Comparison of ENCODE assay signal across 9 cellular contexts in genomic region chr1:119372493-119373086, GRCh38. TPM values are rescaled to one million over a fixed set of nuclear protein-coding genes. Genes with fewer than 3 reads are reported as not detected.
DNase-seq lines count a peak whose midpoint lies in the region; ATAC-seq, FAIRE-seq and TF ChIP-seq lines count a peak whose summit lies in the region.
"Had no signal": no experiment of that assay in that cellular context is flagged by ENCODE, and none has a peak within 500 bp of the region (broad histone marks: within the 10 kb centered on the region; RNA-seq: fewer than 3 reads in every experiment).

No MANE protein-coding gene starts in this region.

- FAIRE-seq in small intestine (lab: Jason Lieb, UNC), result no peak

- H3K27me3 ChIP-seq in colonic mucosa (no peaks in the 10 kb centered on the region), small intestine (ENCODE audit: control insufficient read depth in 2 of 2, insufficient read depth in 2 of 2, low read length in 2 of 2) (no peaks in the 10 kb centered on the region)
- H3K27me3 ChIP-seq in effector memory CD4-positive, alpha-beta T cell (replicated peaks; ENCODE audit: control insufficient read depth, insufficient read depth, low read length, poor library complexity, severe bottlenecking), result no peaks in the 10 kb centered on the region

- DNase-seq in GM12865 (ENCODE audit: low read depth) (peak; percentile 78), LNCaP clone FGC (ENCODE audit: low read depth) (peak; percentile 97), colonic mucosa (peak; percentile 63), small intestine (peak; percentile 59), hypothalamus (lab: John Stamatoyannopoulos, UW) (no peak)
- no peak for DNase-seq in effector memory CD4-positive, alpha-beta T cell
- no peak for DNase-seq in activated effector memory CD4-positive, alpha-beta T cell treated with Interleukin-2 at 50 U/mL for 16 hours

- intact Hi-C loops in colonic mucosa (cut with DNase I), result loop anchor here (5.0 kb wide), 1 partner anchor 100 kb away; no protein-coding TSS in a partner anchor

- TF ChIP-seq CTCF in GM12865 (IDR thresholded peaks at IDR 0.05; ENCODE audit: insufficient read depth, low read depth, low read length, missing control alignments) (peak; percentile 31), LNCaP clone FGC (IDR thresholded peaks at IDR 0.05; ENCODE audit: control insufficient read depth, extremely low read depth, insufficient read depth) (peak; percentile 78), colonic mucosa (IDR thresholded peaks at IDR 0.05) (no peak)

- WGBS in small intestine, 3 donors, result 28 to 30% (median 28%) methylated on average over 6 of the region's 6 CpGs

- H3K4me3 ChIP-seq in GM12865 (ENCODE audit: low read depth, low read length), result no peak overlapping the region
- no peak overlapping the region for H3K4me3 ChIP-seq in LNCaP clone FGC (ENCODE audit: low read depth, low read length)
- no peak overlapping the region for H3K4me3 ChIP-seq in colonic mucosa
- no peak overlapping the region for H3K4me3 ChIP-seq in small intestine (ENCODE audit: low read depth in 1 of 2, low read length in 2 of 2)
- no peak overlapping the region for H3K4me3 ChIP-seq in effector memory CD4-positive, alpha-beta T cell (ENCODE audit: insufficient read depth, low read depth, low read length, poor library complexity, severe bottlenecking)

- H3K27ac ChIP-seq in colonic mucosa (no peak overlapping the region), small intestine (ENCODE audit: low read depth in 1 of 2, low read length in 1 of 2) (no peak overlapping the region)
- H3K27ac ChIP-seq in effector memory CD4-positive, alpha-beta T cell (ENCODE audit: insufficient read depth, low read length, poor library complexity, severe bottlenecking), result no peak overlapping the region

- H3K9me3 ChIP-seq in colonic mucosa, result no peaks in the 10 kb centered on the region
- no peaks in the 10 kb centered on the region for H3K9me3 ChIP-seq in small intestine (ENCODE audit: control insufficient read depth, low read depth)
- no peaks in the 10 kb centered on the region for H3K9me3 ChIP-seq in effector memory CD4-positive, alpha-beta T cell (ENCODE audit: control insufficient read depth, low read length)

- peak; percentile 60 for ATAC-seq in GM21390 (IDR thresholded peaks at IDR 0.05; ENCODE audit: unreplicated experiment)

- no peaks in the 10 kb centered on the region for H3K36me3 ChIP-seq in colonic mucosa
- no peaks in the 10 kb centered on the region for H3K36me3 ChIP-seq in small intestine (ENCODE audit: control insufficient read depth in 2 of 2, insufficient read depth in 2 of 2, low read length in 2 of 2)
- H3K36me3 ChIP-seq in effector memory CD4-positive, alpha-beta T cell (ENCODE audit: control insufficient read depth, insufficient read depth, low read length), result no peaks in the 10 kb centered on the region

- H3K4me1 ChIP-seq in colonic mucosa (no peaks in the 10 kb centered on the region), small intestine (ENCODE audit: control insufficient read depth in 2 of 2, insufficient read depth in 1 of 2, low read depth in 1 of 2, low read length in 1 of 2) (peaks cover 0 to 4% of the 10 kb centered on the region in 2 donors)
- H3K4me1 ChIP-seq in effector memory CD4-positive, alpha-beta T cell (ENCODE audit: control insufficient read depth, insufficient read depth, low read length, poor library complexity, severe bottlenecking), result no peaks in the 10 kb centered on the region

- no peak overlapping the region for H3K9ac ChIP-seq in colonic mucosa (ENCODE audit: low read depth in 2 of 2, low read length in 2 of 2)

RNA-seq across cellular contexts. Expression of gene HAO2, which starts 4.0 kb away (rescaled TPM):
- total RNA-seq in colonic mucosa, result not detected
- polyA plus RNA-seq in small intestine, result under 1 TPM in 1 of 3 donors, not detected in 2; 0.04 TPM

RNA-seq across cellular contexts. Expression of gene HSD3B2, which starts 42.4 kb away (rescaled TPM):
- total RNA-seq in colonic mucosa, result 10 to 100 TPM in 1 of 2 donors, 1 to 10 TPM in 1; 2.2 to 27.2 TPM
- polyA plus RNA-seq in small intestine, result 1 to 10 TPM in 1 of 3 donors, under 1 TPM in 1, not detected in 1; 0.07 to 1.6 TPM
- total RNA-seq: subcutaneous adipose tissue had no signal

Comparison
In these comparisons a context has a peak if more than half of its experiments do, and no peak if none do; other contexts are left out.
1. DNase-seq: peak in GM12865 (single experiment), LNCaP clone FGC (single experiment), colonic mucosa (single experiment) and small intestine (single experiment); none in effector memory CD4-positive, alpha-beta T cell (0 of 3), activated effector memory CD4-positive, alpha-beta T cell treated with Interleukin-2 at 50 U/mL for 16 hours (single experiment) and hypothalamus (0 of 51).